10 cellular contexts compared by ENCODE assay signal in the genomic region with DNA sequence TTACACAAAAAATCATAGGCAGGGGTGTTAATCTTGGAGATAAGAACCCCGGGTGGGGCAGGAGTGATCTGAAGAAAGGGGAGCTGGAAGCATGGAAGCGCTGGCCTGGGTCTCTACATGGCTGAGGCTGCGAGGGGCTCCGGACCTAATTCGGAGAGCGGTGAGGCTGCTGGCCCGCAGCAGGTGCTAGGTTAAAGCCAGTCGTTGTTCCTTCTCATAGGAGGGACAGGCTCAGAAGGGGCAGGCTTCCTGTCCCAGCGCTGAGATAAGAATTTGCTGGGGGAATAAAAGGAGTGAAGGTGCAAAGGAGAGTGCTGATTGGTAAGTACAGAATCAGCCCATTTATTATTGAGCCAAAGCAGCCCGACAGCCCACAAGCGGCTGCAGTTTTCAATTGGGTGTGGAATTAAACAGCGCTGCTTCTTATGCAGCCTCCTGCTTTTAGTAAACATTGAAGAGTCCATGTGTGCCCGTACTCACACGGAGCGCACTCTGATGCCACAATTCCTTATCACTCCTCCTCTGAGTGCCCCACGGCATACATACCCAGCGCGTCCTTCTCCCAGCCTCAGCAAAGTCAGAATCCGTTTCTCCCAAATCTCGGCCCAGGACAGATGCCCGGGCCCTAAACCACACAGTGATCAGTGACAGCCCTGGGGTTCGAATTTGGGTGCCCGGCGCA. TPM values are rescaled to one million over a fixed set of nuclear protein-coding genes. Genes with fewer than 3 reads are reported as not detected.
A peak's percentile ranks its signal among the peaks of the same experiment; 100 is the strongest.
DNase-seq lines count a peak whose midpoint lies in the region; ATAC-seq and TF ChIP-seq lines count a peak whose summit lies in the region.
"Had no signal": no experiment of that assay in that cellular context is flagged by ENCODE, and none has a peak within 500 bp of the region (broad histone marks: within the 10 kb centered on the region; RNA-seq: fewer than 3 reads in every experiment).

No MANE protein-coding gene starts in this region.

- no peak for TF ChIP-seq CTCF in HFFc6 (IDR thresholded peaks at IDR 0.05)
- TF ChIP-seq CTCF in dorsolateral prefrontal cortex (IDR thresholded peaks at IDR 0.05 in 54 of 56, conservative IDR thresholded peaks at IDR 0.05 in 2 of 56; ENCODE audit: low read depth in 1 of 56, partially characterized antibody in 56 of 56): no peak
- no peak for TF ChIP-seq CTCF in neutrophil (IDR thresholded peaks at IDR 0.05)

- H3K4me3 ChIP-seq in ACC112 (ENCODE audit: low read depth, low read length): peak overlapping the region; percentile 43
- no peak overlapping the region for H3K4me3 ChIP-seq in dorsolateral prefrontal cortex
- H3K4me3 ChIP-seq in neutrophil (ENCODE audit: low read depth in 1 of 2, low read length in 1 of 2): peak overlapping the region; percentile 32 to 62

- no peak for ATAC-seq in HG02610 (IDR thresholded peaks at IDR 0.05; ENCODE audit: unreplicated experiment)
- ATAC-seq in GM21423 (IDR thresholded peaks at IDR 0.05; ENCODE audit: unreplicated experiment): no peak
- ATAC-seq in HG02938 (IDR thresholded peaks at IDR 0.05; ENCODE audit: unreplicated experiment): no peak

- DNase-seq in HFFc6 (no peak), dorsolateral prefrontal cortex (peak in 7 of 10 donors; percentile 2 to 30 (median 18)), cortex of kidney (lab: John Stamatoyannopoulos, UW) (no peak)
- DNase-seq: caudate nucleus, NCI-H524 had no signal

- H3K4me3 Mint-ChIP-seq in HFFc6: peak overlapping the region; percentile 56; the same call in 1 of the 2 replicates

- no peaks in the 10 kb centered on the region for H3K36me3 Mint-ChIP-seq in HFFc6 (ENCODE audit: low read depth)

- peaks cover 18% of the 10 kb centered on the region for H3K4me1 Mint-ChIP-seq in HFFc6 (ENCODE audit: low read depth)

- H3K36me3 ChIP-seq in ACC112 (ENCODE audit: insufficient read depth, low read length): no peaks in the 10 kb centered on the region
- H3K36me3 ChIP-seq in neutrophil: no peaks in the 10 kb centered on the region

- H2AFZ ChIP-seq in ACC112 (ENCODE audit: low read length, unreplicated experiment): peak overlapping the region; percentile 4

- H3K27me3 Mint-ChIP-seq in HFFc6 (ENCODE audit: insufficient read depth): peaks cover 19% of the 10 kb centered on the region

- no peaks in the 10 kb centered on the region for H3K9me3 Mint-ChIP-seq in HFFc6

- peaks cover 41% of the 10 kb centered on the region for H3K27me3 ChIP-seq in ACC112 (ENCODE audit: insufficient read depth, low read length)
- peaks cover 0 to 52% (median 16%) of the 10 kb centered on the region in 45 donors for H3K27me3 ChIP-seq in dorsolateral prefrontal cortex
- H3K27me3 ChIP-seq in neutrophil: no peaks in the 10 kb centered on the region

- H3K4me1 ChIP-seq in ACC112 (ENCODE audit: control insufficient read depth, insufficient read depth, low read length, unreplicated experiment): peaks cover 19% of the 10 kb centered on the region
- H3K4me1 ChIP-seq in neutrophil (ENCODE audit: control insufficient read depth in 1 of 2, insufficient read depth in 1 of 2, low read depth in 1 of 2, low read length in 1 of 2): peaks cover 19% of the 10 kb centered on the region in 2 experiments

- H3K79me2 ChIP-seq in ACC112 (ENCODE audit: control insufficient read depth, insufficient read depth, low read length, unreplicated experiment): no peaks in the 10 kb centered on the region

- H3K9me3 ChIP-seq in neutrophil: no peaks in the 10 kb centered on the region

- intact Hi-C loops in dorsolateral prefrontal cortex (cut with DNase I): no loop called here

- peak overlapping the region; percentile 87 for H3K27ac Mint-ChIP-seq in HFFc6

- H3K27ac ChIP-seq in ACC112 (ENCODE audit: low read depth, low read length) (peak overlapping the region; percentile 64), dorsolateral prefrontal cortex (no peak overlapping the region), neutrophil (peak overlapping the region; percentile 89)

RNA-seq across cellular contexts. Expression of gene CHST13, which starts 17.1 kb away (rescaled TPM):
- not detected for total RNA-seq in HFFc6 (2021; fragmentation: NEBNext Ultra II Directional; extraction: Animal tissue kit (Norgen Biotek cat#: 25700))
- total RNA-seq in dorsolateral prefrontal cortex: 1 to 10 TPM in 5 of 120 experiments, under 1 TPM in 59, not detected in 56; 0.23 to 1.3 (median 0.48) TPM

RNA-seq across cellular contexts. Expression of gene C3orf22, which starts 17.6 kb away (rescaled TPM):
- total RNA-seq in HFFc6 (2021; fragmentation: NEBNext Ultra II Directional; extraction: Animal tissue kit (Norgen Biotek cat#: 25700)): not detected
- under 1 TPM in 13 of 120 experiments, not detected in 107; 0.20 to 0.48 (median 0.32) TPM for total RNA-seq in dorsolateral prefrontal cortex

RNA-seq across cellular contexts. Expression of gene UROC1, which starts 23.5 kb away (rescaled TPM):
- not detected for total RNA-seq in HFFc6 (2021; fragmentation: NEBNext Ultra II Directional; extraction: Animal tissue kit (Norgen Biotek cat#: 25700))
- total RNA-seq in dorsolateral prefrontal cortex: under 1 TPM in 91 of 120 experiments, not detected in 29; 0.11 to 0.76 (median 0.34) TPM

Comparison
In these comparisons a context has a peak if more than half of its experiments do, and no peak if none do; other contexts are left out.
1. H3K27ac ChIP-seq: peak in ACC112 (single experiment) and neutrophil (single experiment); none in dorsolateral prefrontal cortex (0 of 59).
2. H3K4me3 ChIP-seq: peak in ACC112 (single experiment) and neutrophil (2 of 2); none in dorsolateral prefrontal cortex (0 of 59).
3. DNase-seq: peak in dorsolateral prefrontal cortex (7 of 10); none in HFFc6 (single experiment) and cortex of kidney (single experiment).